ENCODE assay signal across 19 cellular contexts in the genomic region with DNA sequence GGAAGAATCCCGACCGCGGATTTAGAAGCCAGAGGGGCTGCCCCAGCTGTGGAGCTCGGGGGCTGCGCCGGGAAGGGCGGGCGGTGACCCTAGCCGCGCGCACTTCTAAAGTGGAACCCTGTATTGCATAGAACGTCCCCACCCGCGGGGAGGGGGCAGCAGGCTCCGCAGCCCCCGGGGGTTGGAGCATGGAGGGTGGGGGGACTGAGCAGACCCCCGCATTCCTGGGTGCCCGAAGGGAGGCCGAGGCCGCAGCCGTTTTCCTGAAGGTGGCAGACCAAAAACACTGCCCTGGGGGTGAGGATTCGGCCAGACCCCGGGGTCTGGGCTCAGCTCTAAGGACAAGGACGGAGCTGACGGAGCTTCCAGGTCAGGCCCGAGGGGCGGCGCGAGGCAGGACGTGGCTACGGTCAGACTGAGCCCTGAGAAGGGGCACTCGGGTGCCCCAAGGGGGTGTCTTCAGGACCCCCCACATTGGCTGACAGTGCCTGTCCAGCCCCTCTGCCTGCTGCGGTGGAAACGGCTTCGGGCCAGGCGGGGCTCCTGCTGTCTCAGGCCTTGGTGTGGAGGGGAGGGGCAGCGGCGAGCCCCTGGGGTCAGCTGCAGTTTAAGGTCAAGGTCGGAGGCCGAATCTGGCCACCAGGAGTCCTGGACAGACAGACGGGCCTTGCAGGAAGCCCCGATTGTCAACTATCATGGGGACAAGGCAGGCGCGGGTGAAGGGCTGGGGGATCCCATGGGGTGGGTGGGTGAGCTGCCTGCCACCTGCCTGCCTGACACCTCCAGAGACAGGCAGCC. TPM values are rescaled to one million over a fixed set of nuclear protein-coding genes. Genes with fewer than 3 reads are reported as not detected.
A peak's percentile ranks its signal among the peaks of the same experiment; 100 is the strongest.
DNase-seq lines count a peak whose midpoint lies in the region; ATAC-seq, FAIRE-seq and TF ChIP-seq lines count a peak whose summit lies in the region.
"Had no signal": no experiment of that assay in that cellular context is flagged by ENCODE, and none has a peak within 500 bp of the region (broad histone marks: within the 10 kb centered on the region; RNA-seq: fewer than 3 reads in every experiment).

No MANE protein-coding gene starts in this region.

- ATAC-seq in Right ventricle myocardium superior (ENCODE audit: poor library complexity), result no peak
- no peak for ATAC-seq in Right ventricle myocardium inferior
- ATAC-seq in naive B cell (ENCODE audit: low read depth in 2 of 2), result no peak
- no peak for ATAC-seq in upper lobe of right lung
- no peak for ATAC-seq in HG03520 (IDR thresholded peaks at IDR 0.05; ENCODE audit: unreplicated experiment)
- ATAC-seq: activated T-cell treated with anti-CD3 and anti-CD28 coated beads, Interleukin-2, amount 50 U/mL, for 4 hours; T-cell had no signal

- H3K36me3 Mint-ChIP-seq in dendritic cell treated with granulocyte-macrophage colony-stimulating factor and Interleukin-4, amounts not matched to agents 40 ng/mL and 50 ng/mL, for 4 days (ENCODE audit: low read depth), result peaks cover 62% of the 10 kb centered on the region
- H3K36me3 Mint-ChIP-seq in naive B cell, result peaks cover 0 to 7% of the 10 kb centered on the region in 2 donors

- H3K27ac Mint-ChIP-seq in dendritic cell treated with granulocyte-macrophage colony-stimulating factor and Interleukin-4, amounts not matched to agents 40 ng/mL and 50 ng/mL, for 4 days, result peak overlapping the region; percentile 55
- H3K27ac Mint-ChIP-seq in naive B cell, result peak overlapping the region in 4 of 6 donors; percentile 7 to 98 (median 60)
- H3K27ac Mint-ChIP-seq: T-cell had no signal

- peak; percentile 41 for DNase-seq in Right ventricle myocardium superior
- DNase-seq in Right ventricle myocardium inferior (ENCODE audit: missing footprints), result no peak
- DNase-seq in naive B cell, result no peak
- peak; percentile 63 for DNase-seq in upper lobe of right lung
- DNase-seq in urothelium cell line (ENCODE audit: low spot score), result no peak
- no peak for DNase-seq in AG08396 (ENCODE audit: low spot score)
- DNase-seq: ACHN; activated CD4-positive, CD25-positive, alpha-beta regulatory T cell treated with anti-CD3 and anti-CD28 coated beads, Interleukin-2, amount 50 U/mL, for 72 hours; activated T-cell treated with anti-CD3 and anti-CD28 coated beads, Interleukin-2, amount 50 U/mL, for 4 hours; COR-L47; kidney glomerular epithelial cell; NCI-H1930; NCI-H526; T-cell had no signal

- intact Hi-C loops in Right ventricle myocardium superior (cut with DNase I) (no loop called here), Right ventricle myocardium inferior (cut with DNase I) (no loop called here), upper lobe of right lung (cut with DNase I) (no loop called here)
- intact Hi-C loops in dendritic cell treated with granulocyte-macrophage colony-stimulating factor and Interleukin-4, amounts not matched to agents 40 ng/mL and 50 ng/mL, for 4 days (cut with micrococcal nuclease), result no loop called here

- H3K4me1 ChIP-seq in upper lobe of right lung, result peaks cover 33% of the 10 kb centered on the region

- H3K27ac ChIP-seq in upper lobe of right lung, result no peak overlapping the region
- H3K27ac ChIP-seq: HL-60, thoracic aorta had no signal

- H3K36me3 ChIP-seq in upper lobe of right lung, result peaks cover 49% of the 10 kb centered on the region

- H3K9me3 ChIP-seq in upper lobe of right lung, result peaks cover 4% of the 10 kb centered on the region

- H3K4me3 Mint-ChIP-seq in dendritic cell treated with granulocyte-macrophage colony-stimulating factor and Interleukin-4, amounts not matched to agents 40 ng/mL and 50 ng/mL, for 4 days, result no peak overlapping the region
- peak overlapping the region in 2 of 8 donors; percentile 5 to 53 for H3K4me3 Mint-ChIP-seq in naive B cell
- H3K4me3 Mint-ChIP-seq: activated T-cell treated with anti-CD3 and anti-CD28 coated beads, Interleukin-2, amount 50 U/mL, for 4 hours had no signal

- no peaks in the 10 kb centered on the region for H3K27me3 ChIP-seq in upper lobe of right lung

- FAIRE-seq in urothelium cell line (lab: Jason Lieb, UNC), result no peak
- FAIRE-seq: RCC 7860 had no signal

- no peak for TF ChIP-seq CTCF in upper lobe of right lung (IDR thresholded peaks at IDR 0.05)

- peaks cover 9% of the 10 kb centered on the region for H3K9me3 Mint-ChIP-seq in dendritic cell treated with granulocyte-macrophage colony-stimulating factor and Interleukin-4, amounts not matched to agents 40 ng/mL and 50 ng/mL, for 4 days
- H3K9me3 Mint-ChIP-seq in naive B cell, result peaks cover 0 to 3% (median 0%) of the 10 kb centered on the region in 7 donors
- H3K9me3 Mint-ChIP-seq: T-cell had no signal

- H3K4me3 ChIP-seq in upper lobe of right lung, result no peak overlapping the region
- H3K4me3 ChIP-seq: thoracic aorta had no signal

- no peaks in the 10 kb centered on the region for H3K27me3 Mint-ChIP-seq in dendritic cell treated with granulocyte-macrophage colony-stimulating factor and Interleukin-4, amounts not matched to agents 40 ng/mL and 50 ng/mL, for 4 days
- H3K27me3 Mint-ChIP-seq in naive B cell, result no peaks in the 10 kb centered on the region
- H3K27me3 Mint-ChIP-seq: T-cell had no signal

- peaks cover 57% of the 10 kb centered on the region for H3K4me1 Mint-ChIP-seq in dendritic cell treated with granulocyte-macrophage colony-stimulating factor and Interleukin-4, amounts not matched to agents 40 ng/mL and 50 ng/mL, for 4 days (ENCODE audit: low read depth)
- H3K4me1 Mint-ChIP-seq in naive B cell, result peaks cover 23 to 37% (median 31%) of the 10 kb centered on the region in 3 donors

RNA-seq across cellular contexts. Expression of a gene that starts 12.6 kb away (rescaled TPM):
- total RNA-seq in Right ventricle myocardium superior (238 TPM), Right ventricle myocardium inferior (234 TPM), upper lobe of right lung (314 TPM)
- polyA plus RNA-seq in naive B cell (ENCODE audit: low read depth in 6 of 6), result 100 to 1,000 TPM in 1 of 6 donors, 10 to 100 TPM in 5; 51.1 to 102 (median 57.1) TPM

RNA-seq across cellular contexts. Expression of a gene that starts 23.0 kb away (rescaled TPM):
- total RNA-seq in Right ventricle myocardium superior, result 56.3 TPM
- 48.7 TPM for total RNA-seq in Right ventricle myocardium inferior
- 1 to 10 TPM; 1.7 to 9.2 (median 4.8) TPM for polyA plus RNA-seq in naive B cell (ENCODE audit: low read depth in 6 of 6)
- total RNA-seq in upper lobe of right lung, result 56.5 TPM

RNA-seq across cellular contexts. Expression of a gene that starts 57.6 kb away (rescaled TPM):
- total RNA-seq in Right ventricle myocardium superior (15.6 TPM), Right ventricle myocardium inferior (14.3 TPM), upper lobe of right lung (58.8 TPM)
- 100 to 1,000 TPM in 1 of 6 donors, 10 to 100 TPM in 5; 52.2 to 106 (median 75.1) TPM for polyA plus RNA-seq in naive B cell (ENCODE audit: low read depth in 6 of 6)

RNA-seq across cellular contexts. Expression of a gene that starts 58.2 kb away (rescaled TPM):
- total RNA-seq in Right ventricle myocardium superior (1.7 TPM), Right ventricle myocardium inferior (1.4 TPM), upper lobe of right lung (6.8 TPM)
- polyA plus RNA-seq in naive B cell (ENCODE audit: low read depth in 6 of 6), result 1 to 10 TPM in 1 of 6 donors, under 1 TPM in 5; 0.48 to 1.2 (median 0.85) TPM

Comparison
In these comparisons a context has a peak if more than half of its experiments do, and no peak if none do; other contexts are left out.
1. DNase-seq: peak in Right ventricle myocardium superior (single experiment) and upper lobe of right lung (single experiment); none in Right ventricle myocardium inferior (single experiment), naive B cell (single experiment), urothelium cell line (single experiment) and AG08396 (single experiment).